In the genomic region with DNA sequence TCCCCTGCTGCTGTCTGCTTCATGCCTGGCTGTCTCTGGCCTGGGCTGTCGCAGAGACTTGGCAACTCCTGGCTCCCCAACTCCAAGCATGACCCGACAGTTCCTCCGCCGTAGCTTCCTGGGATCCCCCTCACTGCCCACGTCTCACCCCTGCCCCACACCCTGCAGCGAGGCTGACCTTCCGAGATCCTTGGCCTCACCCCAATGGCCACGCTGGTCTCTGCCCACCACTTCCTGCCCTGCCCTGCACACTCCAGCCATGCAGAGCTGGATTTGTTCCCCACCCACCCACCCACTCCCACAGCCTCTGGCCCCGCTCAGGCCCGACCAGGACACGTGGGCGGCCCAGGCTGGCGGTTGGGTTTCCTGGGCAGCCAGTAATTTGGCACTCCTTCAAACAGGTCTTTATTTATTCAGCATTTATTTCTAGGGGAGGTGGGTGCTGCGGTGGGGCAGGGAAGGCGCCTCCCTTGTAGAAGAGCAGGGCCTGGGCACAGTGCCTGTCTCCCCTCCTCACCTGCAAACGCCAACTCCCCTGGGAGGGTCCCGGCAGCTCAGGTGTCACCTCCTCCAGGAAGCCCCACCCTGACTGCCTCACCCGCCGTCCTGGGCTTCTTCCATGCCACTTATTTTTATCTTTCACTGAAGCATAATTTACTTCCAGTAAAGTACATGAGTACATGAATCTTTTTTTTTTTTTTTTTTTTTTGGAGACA, we compare ENCODE assay signal across 1 cellular context.
TF ChIP-seq lines count a peak whose summit lies in the region.

No MANE protein-coding gene starts in this region.

TF ChIP-seq in IMR-90, 13 proteins besides CTCF, POLR2A, EP300 and RAD21:
- TF ChIP-seq, protein P1, sequence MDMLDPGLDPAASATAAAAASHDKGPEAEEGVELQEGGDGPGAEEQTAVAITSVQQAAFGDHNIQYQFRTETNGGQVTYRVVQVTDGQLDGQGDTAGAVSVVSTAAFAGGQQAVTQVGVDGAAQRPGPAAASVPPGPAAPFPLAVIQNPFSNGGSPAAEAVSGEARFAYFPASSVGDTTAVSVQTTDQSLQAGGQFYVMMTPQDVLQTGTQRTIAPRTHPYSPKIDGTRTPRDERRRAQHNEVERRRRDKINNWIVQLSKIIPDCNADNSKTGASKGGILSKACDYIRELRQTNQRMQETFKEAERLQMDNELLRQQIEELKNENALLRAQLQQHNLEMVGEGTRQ (IDR thresholded peaks at IDR 0.05; ENCODE audit: low read depth, low read length), result peak; percentile 46; the same call in 1 of the 2 replicates
- TF ChIP-seq MAZ (IDR thresholded peaks at IDR 0.05; ENCODE audit: borderline replicate concordance, low read depth, low read length) (0 out of 2 replicates have a peak, but pooled peaks have one; percentile 17), SMC3 (IDR thresholded peaks at IDR 0.05; ENCODE audit: low read depth, low read length) (no peak)
